ENCODE assay signal across 1 cellular context in the genomic region with DNA sequence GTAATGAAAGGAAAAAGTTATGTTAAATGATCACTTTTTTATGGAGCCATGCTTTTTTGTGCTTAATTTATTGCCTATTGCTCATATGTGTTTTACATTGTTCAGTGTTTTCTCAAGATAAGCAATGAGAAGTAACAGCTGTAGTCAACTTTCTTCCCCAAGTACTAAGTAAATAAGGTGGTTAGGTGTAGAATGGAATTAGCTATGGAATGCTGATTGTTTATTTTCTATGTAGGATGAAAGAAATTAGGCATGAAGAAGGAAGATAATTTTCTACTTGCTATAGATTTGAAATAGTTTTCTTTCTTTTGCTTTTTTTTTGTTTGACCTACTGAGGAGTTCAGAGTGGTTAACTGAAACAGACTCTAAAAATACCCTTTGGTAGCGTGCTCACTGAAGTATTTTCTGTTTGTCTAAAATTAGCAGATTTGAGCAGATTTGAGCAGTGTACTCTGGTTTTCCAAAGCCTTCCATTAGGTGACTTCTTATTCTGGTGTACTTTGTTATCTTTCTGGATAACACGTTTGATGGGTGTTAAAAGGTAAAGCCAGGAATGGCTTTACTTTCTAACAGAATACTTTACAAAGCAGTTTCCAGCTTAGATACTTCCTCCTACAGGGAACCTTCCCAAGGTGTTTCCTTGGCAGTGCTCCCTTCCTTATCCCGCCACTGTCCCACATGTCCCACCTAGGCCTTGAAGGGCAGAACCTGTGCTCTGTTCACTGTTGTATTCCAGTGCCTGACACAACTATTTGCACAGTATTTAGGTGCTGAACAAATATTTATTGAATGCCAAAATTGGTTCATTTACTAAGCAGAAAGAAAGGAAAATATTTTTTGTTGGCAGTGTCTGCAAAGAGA.
TF ChIP-seq lines count a peak whose summit lies in the region.

No MANE protein-coding gene starts in this region.

TF ChIP-seq in HEK293, 187 proteins besides CTCF, POLR2A, EP300 and RAD21 (continued from another document and continues in another):
- no peak for TF ChIP-seq ZBTB10 (tag by site-specific recombination; IDR thresholded peaks at IDR 0.05)
- TF ChIP-seq OVOL3 (tag by site-specific recombination; IDR thresholded peaks at IDR 0.05), result peak; percentile 72; the same call in 1 of the 2 replicates
- no peak for TF ChIP-seq ZNF580 (tag by site-specific recombination; IDR thresholded peaks at IDR 0.05)
- TF ChIP-seq, protein P1, sequence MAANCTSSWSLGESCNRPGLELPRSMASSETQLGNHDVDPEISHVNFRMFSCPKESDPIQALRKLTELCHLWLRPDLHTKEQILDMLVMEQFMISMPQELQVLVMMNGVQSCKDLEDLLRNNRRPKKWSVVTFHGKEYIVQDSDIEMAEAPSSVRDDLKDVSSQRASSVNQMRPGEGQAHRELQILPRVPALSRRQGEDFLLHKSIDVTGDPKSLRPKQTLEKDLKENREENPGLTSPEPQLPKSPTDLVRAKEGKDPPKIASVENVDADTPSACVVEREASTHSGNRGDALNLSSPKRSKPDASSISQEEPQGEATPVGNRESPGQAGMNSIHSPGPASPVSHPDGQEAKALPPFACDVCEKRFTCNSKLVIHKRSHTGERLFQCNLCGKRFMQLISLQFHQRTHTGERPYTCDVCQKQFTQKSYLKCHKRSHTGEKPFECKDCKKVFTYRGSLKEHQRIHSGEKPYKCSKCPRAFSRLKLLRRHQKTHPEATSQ (tag by site-specific recombination; IDR thresholded peaks at IDR 0.05), result no peak
- peak; percentile 58; the same call in 1 of the 2 replicates for TF ChIP-seq ZNF664 (tag by site-specific recombination; IDR thresholded peaks at IDR 0.05)
- TF ChIP-seq ZNF311 (tag by site-specific recombination; IDR thresholded peaks at IDR 0.05; ENCODE audit: borderline replicate concordance), result no peak
- TF ChIP-seq ZNF391 (tag by site-specific recombination; IDR thresholded peaks at IDR 0.05; ENCODE audit: borderline replicate concordance, low read depth), result no peak
- no peak for TF ChIP-seq ZNF169 (tag by site-specific recombination; IDR thresholded peaks at IDR 0.05)
- TF ChIP-seq HOXA7 (CRISPR knock-in tag; IDR thresholded peaks at IDR 0.05; ENCODE audit: borderline replicate concordance), result no peak
- peak; percentile 90 for TF ChIP-seq OSR2 (tag by site-specific recombination; IDR thresholded peaks at IDR 0.05)
- TF ChIP-seq ZNF776 (tag by site-specific recombination; IDR thresholded peaks at IDR 0.05; ENCODE audit: borderline replicate concordance), result no peak
- no peak for TF ChIP-seq HOXC10 (CRISPR knock-in tag; IDR thresholded peaks at IDR 0.05)
- TF ChIP-seq BCL11A (tag by site-specific recombination; IDR thresholded peaks at IDR 0.05; ENCODE audit: low read depth), result peak; percentile 63; the same call in 1 of the 2 replicates
- no peak for TF ChIP-seq GLIS1 (tag by site-specific recombination; IDR thresholded peaks at IDR 0.05)
- TF ChIP-seq GFI1B (tag by site-specific recombination; IDR thresholded peaks at IDR 0.05), result no peak; the same call in 1 of the 2 replicates
- TF ChIP-seq ZNF157 (tag by site-specific recombination; IDR thresholded peaks at IDR 0.05), result no peak
- no peak for TF ChIP-seq ZNF146 (tag by site-specific recombination; IDR thresholded peaks at IDR 0.05)
- TF ChIP-seq, protein P2, sequence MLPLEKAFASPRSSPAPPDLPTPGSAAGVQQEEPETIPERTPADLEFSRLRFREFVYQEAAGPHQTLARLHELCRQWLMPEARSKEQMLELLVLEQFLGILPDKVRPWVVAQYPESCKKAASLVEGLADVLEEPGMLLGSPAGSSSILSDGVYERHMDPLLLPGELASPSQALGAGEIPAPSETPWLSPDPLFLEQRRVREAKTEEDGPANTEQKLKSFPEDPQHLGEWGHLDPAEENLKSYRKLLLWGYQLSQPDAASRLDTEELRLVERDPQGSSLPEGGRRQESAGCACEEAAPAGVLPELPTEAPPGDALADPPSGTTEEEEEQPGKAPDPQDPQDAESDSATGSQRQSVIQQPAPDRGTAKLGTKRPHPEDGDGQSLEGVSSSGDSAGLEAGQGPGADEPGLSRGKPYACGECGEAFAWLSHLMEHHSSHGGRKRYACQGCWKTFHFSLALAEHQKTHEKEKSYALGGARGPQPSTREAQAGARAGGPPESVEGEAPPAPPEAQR (tag by site-specific recombination; IDR thresholded peaks at IDR 0.05), result no peak
- no peak for TF ChIP-seq ZBTB6 (tag by site-specific recombination; IDR thresholded peaks at IDR 0.05)
- TF ChIP-seq ATF2 (tag by site-specific recombination; IDR thresholded peaks at IDR 0.05; ENCODE audit: low read depth), result no peak
- TF ChIP-seq ZNF354C (tag by site-specific recombination; IDR thresholded peaks at IDR 0.05; ENCODE audit: borderline replicate concordance, low read depth), result no peak
- no peak for TF ChIP-seq ZBTB17 (tag by site-specific recombination; IDR thresholded peaks at IDR 0.05)
- no peak for TF ChIP-seq ZNF701 (tag by site-specific recombination; IDR thresholded peaks at IDR 0.05)
- TF ChIP-seq ZNF341 (tag by site-specific recombination; IDR thresholded peaks at IDR 0.05; ENCODE audit: low read depth), result no peak
- TF ChIP-seq BCL6B (tag by site-specific recombination; IDR thresholded peaks at IDR 0.05), result no peak
- TF ChIP-seq ZNF621 (tag by site-specific recombination; IDR thresholded peaks at IDR 0.05), result no peak
- TF ChIP-seq, protein P3, sequence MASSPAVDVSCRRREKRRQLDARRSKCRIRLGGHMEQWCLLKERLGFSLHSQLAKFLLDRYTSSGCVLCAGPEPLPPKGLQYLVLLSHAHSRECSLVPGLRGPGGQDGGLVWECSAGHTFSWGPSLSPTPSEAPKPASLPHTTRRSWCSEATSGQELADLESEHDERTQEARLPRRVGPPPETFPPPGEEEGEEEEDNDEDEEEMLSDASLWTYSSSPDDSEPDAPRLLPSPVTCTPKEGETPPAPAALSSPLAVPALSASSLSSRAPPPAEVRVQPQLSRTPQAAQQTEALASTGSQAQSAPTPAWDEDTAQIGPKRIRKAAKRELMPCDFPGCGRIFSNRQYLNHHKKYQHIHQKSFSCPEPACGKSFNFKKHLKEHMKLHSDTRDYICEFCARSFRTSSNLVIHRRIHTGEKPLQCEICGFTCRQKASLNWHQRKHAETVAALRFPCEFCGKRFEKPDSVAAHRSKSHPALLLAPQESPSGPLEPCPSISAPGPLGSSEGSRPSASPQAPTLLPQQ (tag by site-specific recombination; IDR thresholded peaks at IDR 0.05), result no peak
- peak; percentile 55; the same call in 1 of the 2 replicates for TF ChIP-seq ZNF24 (tag by site-specific recombination; IDR thresholded peaks at IDR 0.05)
- TF ChIP-seq, protein P4, sequence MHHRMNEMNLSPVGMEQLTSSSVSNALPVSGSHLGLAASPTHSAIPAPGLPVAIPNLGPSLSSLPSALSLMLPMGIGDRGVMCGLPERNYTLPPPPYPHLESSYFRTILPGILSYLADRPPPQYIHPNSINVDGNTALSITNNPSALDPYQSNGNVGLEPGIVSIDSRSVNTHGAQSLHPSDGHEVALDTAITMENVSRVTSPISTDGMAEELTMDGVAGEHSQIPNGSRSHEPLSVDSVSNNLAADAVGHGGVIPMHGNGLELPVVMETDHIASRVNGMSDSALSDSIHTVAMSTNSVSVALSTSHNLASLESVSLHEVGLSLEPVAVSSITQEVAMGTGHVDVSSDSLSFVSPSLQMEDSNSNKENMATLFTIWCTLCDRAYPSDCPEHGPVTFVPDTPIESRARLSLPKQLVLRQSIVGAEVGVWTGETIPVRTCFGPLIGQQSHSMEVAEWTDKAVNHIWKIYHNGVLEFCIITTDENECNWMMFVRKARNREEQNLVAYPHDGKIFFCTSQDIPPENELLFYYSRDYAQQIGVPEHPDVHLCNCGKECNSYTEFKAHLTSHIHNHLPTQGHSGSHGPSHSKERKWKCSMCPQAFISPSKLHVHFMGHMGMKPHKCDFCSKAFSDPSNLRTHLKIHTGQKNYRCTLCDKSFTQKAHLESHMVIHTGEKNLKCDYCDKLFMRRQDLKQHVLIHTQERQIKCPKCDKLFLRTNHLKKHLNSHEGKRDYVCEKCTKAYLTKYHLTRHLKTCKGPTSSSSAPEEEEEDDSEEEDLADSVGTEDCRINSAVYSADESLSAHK (tag by site-specific recombination; IDR thresholded peaks at IDR 0.05), result no peak; the same call in 1 of the 2 replicates
- TF ChIP-seq ZNF19 (tag by site-specific recombination; IDR thresholded peaks at IDR 0.05; ENCODE audit: low read depth), result no peak
- TF ChIP-seq ZNF175 (tag by site-specific recombination; IDR thresholded peaks at IDR 0.05), result no peak
- TF ChIP-seq WT1 (tag by site-specific recombination; IDR thresholded peaks at IDR 0.05), result peak; percentile 67
- TF ChIP-seq ZSCAN16 (tag by site-specific recombination; IDR thresholded peaks at IDR 0.05), result no peak
- TF ChIP-seq ZNF221 (tag by site-specific recombination; IDR thresholded peaks at IDR 0.05; ENCODE audit: borderline replicate concordance), result no peak
- TF ChIP-seq ZNF2 (tag by site-specific recombination; IDR thresholded peaks at IDR 0.05), result peak; percentile 56; the same call in 1 of the 2 replicates
- TF ChIP-seq ZNF544 (tag by site-specific recombination; IDR thresholded peaks at IDR 0.05), result no peak
- 0 out of 2 replicates have a peak, but pooled peaks have one; percentile 41 for TF ChIP-seq KLF7 (tag by site-specific recombination; IDR thresholded peaks at IDR 0.05; ENCODE audit: borderline replicate concordance)
- no peak for TF ChIP-seq SETDB1 (IDR thresholded peaks at IDR 0.05; ENCODE audit: insufficient read length, low read length)
- TF ChIP-seq SP2 (tag by site-specific recombination; IDR thresholded peaks at IDR 0.05), result no peak
